In genomic region chr5:170467000-170467707, GRCh38 we compare ENCODE assay signal across 8 cellular contexts. TPM values are rescaled to one million over a fixed set of nuclear protein-coding genes. Genes with fewer than 3 reads are reported as not detected.
DNase-seq lines count a peak whose midpoint lies in the region; ATAC-seq lines count a peak whose summit lies in the region.

No MANE protein-coding gene starts in this region.

- ATAC-seq in GM19395 (IDR thresholded peaks at IDR 0.05; ENCODE audit: unreplicated experiment): no peak
- ATAC-seq in GM21423 (IDR thresholded peaks at IDR 0.05; ENCODE audit: unreplicated experiment): no peak
- no peak for ATAC-seq in GM21786 (IDR thresholded peaks at IDR 0.05; ENCODE audit: unreplicated experiment)

- DNase-seq in GM04503 (ENCODE audit: low read depth) (peak; percentile 57), HS-5 (ENCODE audit: low read depth) (peak; percentile 95), astrocyte of the hippocampus (ENCODE audit: low read depth, low spot score) (peak; percentile 57), GOT3 (lab: John Stamatoyannopoulos, UW) (no peak)

- peaks cover 13% of the 10 kb centered on the region for H3K4me1 ChIP-seq in skeletal muscle satellite cell (ENCODE audit: control insufficient read depth, insufficient read depth, low read length)

- no peaks in the 10 kb centered on the region for H3K36me3 ChIP-seq in skeletal muscle satellite cell (ENCODE audit: insufficient read depth, low read length)

- no peaks in the 10 kb centered on the region for H3K27me3 ChIP-seq in skeletal muscle satellite cell (ENCODE audit: control insufficient read depth, insufficient read depth, low read length)

- no peak overlapping the region for H3K9ac ChIP-seq in skeletal muscle satellite cell (ENCODE audit: low read depth, low read length)

- no peaks in the 10 kb centered on the region for H3K9me3 ChIP-seq in skeletal muscle satellite cell (replicated peaks; ENCODE audit: low read length)

- H3K4me3 ChIP-seq in skeletal muscle satellite cell (ENCODE audit: low read length): no peak overlapping the region

- H3K4me2 ChIP-seq in skeletal muscle satellite cell (ENCODE audit: low read length): peak overlapping the region; percentile 26

RNA-seq across cellular contexts. Expression of gene KCNIP1, which starts 36.7 kb away (rescaled TPM):
- not detected in 2 replicates for total RNA-seq in skeletal muscle satellite cell (2012; rRNA removed)
